Comparison of ENCODE assay signal across 11 cellular contexts in the genomic region with DNA sequence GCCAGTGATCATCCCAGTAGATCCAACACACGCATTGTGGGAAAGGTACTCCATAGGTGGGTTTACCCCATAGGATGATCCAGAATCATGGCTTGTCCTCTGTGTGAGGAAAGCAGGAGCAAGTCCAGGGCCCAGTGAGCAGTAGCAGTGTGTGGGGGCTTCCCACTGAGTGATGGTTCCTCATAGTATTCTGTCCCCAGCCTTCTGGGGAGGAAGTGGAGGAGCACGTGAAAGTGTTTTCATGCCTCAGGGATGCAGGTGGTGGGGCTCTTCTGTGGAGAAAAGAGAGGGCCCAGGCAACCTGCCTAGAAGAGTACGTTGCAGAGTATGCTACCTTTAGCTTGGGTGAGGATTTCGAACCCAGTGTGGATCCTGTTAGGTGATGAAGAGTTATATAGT. TPM values are rescaled to one million over a fixed set of nuclear protein-coding genes. Genes with fewer than 3 reads are reported as not detected.
A peak's percentile ranks its signal among the peaks of the same experiment; 100 is the strongest.
DNase-seq lines count a peak whose midpoint lies in the region; ATAC-seq, FAIRE-seq and TF ChIP-seq lines count a peak whose summit lies in the region.
"Had no signal": no experiment of that assay in that cellular context is flagged by ENCODE, and none has a peak within 500 bp of the region (broad histone marks: within the 10 kb centered on the region; RNA-seq: fewer than 3 reads in every experiment).

No MANE protein-coding gene starts in this region.

- H3K79me2 ChIP-seq in GM23338 (replicated peaks; ENCODE audit: insufficient read depth), result no peaks in the 10 kb centered on the region

- H3K27ac ChIP-seq in GM23338 (ENCODE audit: low read depth), result no peak overlapping the region

- peaks cover 6% of the 10 kb centered on the region for H3K36me3 Mint-ChIP-seq in natural killer cell treated with Interleukin-12 subunit alpha and Interleukin-12 subunit beta and Interleukin-15 and Interleukin-18, amount 100 ng/mL, for 72 hours
- no peaks in the 10 kb centered on the region for H3K36me3 Mint-ChIP-seq in GM23338 (ENCODE audit: low read depth)

- TF ChIP-seq CTCF in GM23338 (conservative IDR thresholded peaks at IDR 0.05; ENCODE audit: low read depth in 2 of 2), result no peak

- H3F3A ChIP-seq in GM23338 (replicated peaks; ENCODE audit: low read depth), result no peaks in the 10 kb centered on the region

- peaks cover 80 to 86% of the 10 kb centered on the region in 2 donors for H3K4me1 Mint-ChIP-seq in natural killer cell treated with Interleukin-12 subunit alpha and Interleukin-12 subunit beta and Interleukin-15 and Interleukin-18, amount 100 ng/mL, for 72 hours (ENCODE audit: low read depth in 2 of 2)
- H3K4me1 Mint-ChIP-seq in GM23338, result peaks cover 23% of the 10 kb centered on the region

- no peaks in the 10 kb centered on the region for H4K20me1 ChIP-seq in GM23338 (replicated peaks; ENCODE audit: insufficient read depth)

- 0 out of 2 replicates have a peak, but pooled peaks cover under 1% of the 10 kb centered on the region for H3K9me2 ChIP-seq in GM23338 (ENCODE audit: insufficient read depth)

- no peak overlapping the region for H2AFZ ChIP-seq in GM23338

- no peak overlapping the region for H3K4me2 ChIP-seq in GM23338

- H3K36me3 ChIP-seq in GM23338 (ENCODE audit: insufficient read depth), result no peaks in the 10 kb centered on the region
- H3K36me3 ChIP-seq: MG63 had no signal

- ATAC-seq in GM18870 (IDR thresholded peaks at IDR 0.05; ENCODE audit: unreplicated experiment) (peak; percentile 18), GM21717 (IDR thresholded peaks at IDR 0.05; ENCODE audit: unreplicated experiment) (peak; percentile 43), GM23338 (no peak)
- no peak for ATAC-seq in natural killer cell treated with Interleukin-12 subunit alpha and Interleukin-12 subunit beta and Interleukin-15 and Interleukin-18, amount 100 ng/mL, for 72 hours
- ATAC-seq: Panc1 had no signal

- H3K27ac Mint-ChIP-seq in natural killer cell treated with Interleukin-12 subunit alpha and Interleukin-12 subunit beta and Interleukin-15 and Interleukin-18, amount 100 ng/mL, for 72 hours, result peak overlapping the region; percentile 21 to 48
- H3K27ac Mint-ChIP-seq in GM23338, result no peak overlapping the region

- H3K4me3 ChIP-seq in GM23338, result no peak overlapping the region
- H3K4me3 ChIP-seq: MG63 had no signal

- H3K27me3 ChIP-seq in GM23338 (ENCODE audit: insufficient read depth), result no peaks in the 10 kb centered on the region
- H3K27me3 ChIP-seq: MG63 had no signal

- no peaks in the 10 kb centered on the region for H3K9me3 Mint-ChIP-seq in natural killer cell treated with Interleukin-12 subunit alpha and Interleukin-12 subunit beta and Interleukin-15 and Interleukin-18, amount 100 ng/mL, for 72 hours
- no peaks in the 10 kb centered on the region for H3K9me3 Mint-ChIP-seq in GM23338

- peak; percentile 30 for DNase-seq in NAMALWA (ENCODE audit: low spot score)
- no peak for DNase-seq in natural killer cell treated with Interleukin-12 subunit alpha and Interleukin-12 subunit beta and Interleukin-15 and Interleukin-18, amount 100 ng/mL, for 72 hours (ENCODE audit: low spot score)
- no peak for DNase-seq in ureter (ENCODE audit: low spot score)
- no peak for DNase-seq in GM23338 (ENCODE audit: low spot score)
- DNase-seq in frontal cortex (ENCODE audit: low spot score in 2 of 2), result no peak
- DNase-seq: activated CD8-positive, alpha-beta memory T cell treated with anti-CD3 and anti-CD28 coated beads, Interleukin-2, amount 50 U/mL, for 4 hours; MG63 had no signal

- FAIRE-seq in frontal cortex (lab: Jason Lieb, UNC), result no peak
- FAIRE-seq: G401.6 had no signal

- peaks cover 4% of the 10 kb centered on the region; the same call in 1 of the 2 replicates for H3K4me1 ChIP-seq in GM23338 (ENCODE audit: insufficient read depth)

- H3K27me3 Mint-ChIP-seq in natural killer cell treated with Interleukin-12 subunit alpha and Interleukin-12 subunit beta and Interleukin-15 and Interleukin-18, amount 100 ng/mL, for 72 hours, result no peaks in the 10 kb centered on the region
- peaks cover 4% of the 10 kb centered on the region for H3K27me3 Mint-ChIP-seq in GM23338 (ENCODE audit: insufficient read depth, low read depth, poor library complexity)

- peak overlapping the region; percentile 17 for H3K4me3 Mint-ChIP-seq in natural killer cell treated with Interleukin-12 subunit alpha and Interleukin-12 subunit beta and Interleukin-15 and Interleukin-18, amount 100 ng/mL, for 72 hours
- no peak overlapping the region for H3K4me3 Mint-ChIP-seq in GM23338

TF ChIP-seq in GM23338, 12 proteins besides CTCF, POLR2A, EP300 and RAD21 (continues in another document):
- no peak for TF ChIP-seq POLR2AphosphoS5 (IDR thresholded peaks at IDR 0.05; ENCODE audit: low read depth)
- TF ChIP-seq EZH2phosphoT487 (IDR thresholded peaks at IDR 0.05; ENCODE audit: unreplicated experiment), result no peak
- no peak for TF ChIP-seq CREB1 (CRISPR knock-in tag; IDR thresholded peaks at IDR 0.05; ENCODE audit: low read depth)
- no peak for TF ChIP-seq NANOG (IDR thresholded peaks at IDR 0.05; ENCODE audit: borderline replicate concordance)
- TF ChIP-seq ZNF331 (CRISPR knock-in tag; IDR thresholded peaks at IDR 0.05; ENCODE audit: low read depth), result no peak
- TF ChIP-seq, protein P1, sequence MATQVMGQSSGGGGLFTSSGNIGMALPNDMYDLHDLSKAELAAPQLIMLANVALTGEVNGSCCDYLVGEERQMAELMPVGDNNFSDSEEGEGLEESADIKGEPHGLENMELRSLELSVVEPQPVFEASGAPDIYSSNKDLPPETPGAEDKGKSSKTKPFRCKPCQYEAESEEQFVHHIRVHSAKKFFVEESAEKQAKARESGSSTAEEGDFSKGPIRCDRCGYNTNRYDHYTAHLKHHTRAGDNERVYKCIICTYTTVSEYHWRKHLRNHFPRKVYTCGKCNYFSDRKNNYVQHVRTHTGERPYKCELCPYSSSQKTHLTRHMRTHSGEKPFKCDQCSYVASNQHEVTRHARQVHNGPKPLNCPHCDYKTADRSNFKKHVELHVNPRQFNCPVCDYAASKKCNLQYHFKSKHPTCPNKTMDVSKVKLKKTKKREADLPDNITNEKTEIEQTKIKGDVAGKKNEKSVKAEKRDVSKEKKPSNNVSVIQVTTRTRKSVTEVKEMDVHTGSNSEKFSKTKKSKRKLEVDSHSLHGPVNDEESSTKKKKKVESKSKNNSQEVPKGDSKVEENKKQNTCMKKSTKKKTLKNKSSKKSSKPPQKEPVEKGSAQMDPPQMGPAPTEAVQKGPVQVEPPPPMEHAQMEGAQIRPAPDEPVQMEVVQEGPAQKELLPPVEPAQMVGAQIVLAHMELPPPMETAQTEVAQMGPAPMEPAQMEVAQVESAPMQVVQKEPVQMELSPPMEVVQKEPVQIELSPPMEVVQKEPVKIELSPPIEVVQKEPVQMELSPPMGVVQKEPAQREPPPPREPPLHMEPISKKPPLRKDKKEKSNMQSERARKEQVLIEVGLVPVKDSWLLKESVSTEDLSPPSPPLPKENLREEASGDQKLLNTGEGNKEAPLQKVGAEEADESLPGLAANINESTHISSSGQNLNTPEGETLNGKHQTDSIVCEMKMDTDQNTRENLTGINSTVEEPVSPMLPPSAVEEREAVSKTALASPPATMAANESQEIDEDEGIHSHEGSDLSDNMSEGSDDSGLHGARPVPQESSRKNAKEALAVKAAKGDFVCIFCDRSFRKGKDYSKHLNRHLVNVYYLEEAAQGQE (IDR thresholded peaks at IDR 0.05; ENCODE audit: unreplicated experiment), result no peak
- TF ChIP-seq EZH2 (IDR thresholded peaks at IDR 0.05; ENCODE audit: low read depth, unreplicated experiment), result no peak
- no peak for TF ChIP-seq JUNB (IDR thresholded peaks at IDR 0.05; ENCODE audit: unreplicated experiment)
- no peak for TF ChIP-seq ZNF114 (CRISPR knock-in tag; IDR thresholded peaks at IDR 0.05)
- TF ChIP-seq, protein P2, sequence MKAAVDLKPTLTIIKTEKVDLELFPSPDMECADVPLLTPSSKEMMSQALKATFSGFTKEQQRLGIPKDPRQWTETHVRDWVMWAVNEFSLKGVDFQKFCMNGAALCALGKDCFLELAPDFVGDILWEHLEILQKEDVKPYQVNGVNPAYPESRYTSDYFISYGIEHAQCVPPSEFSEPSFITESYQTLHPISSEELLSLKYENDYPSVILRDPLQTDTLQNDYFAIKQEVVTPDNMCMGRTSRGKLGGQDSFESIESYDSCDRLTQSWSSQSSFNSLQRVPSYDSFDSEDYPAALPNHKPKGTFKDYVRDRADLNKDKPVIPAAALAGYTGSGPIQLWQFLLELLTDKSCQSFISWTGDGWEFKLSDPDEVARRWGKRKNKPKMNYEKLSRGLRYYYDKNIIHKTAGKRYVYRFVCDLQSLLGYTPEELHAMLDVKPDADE (IDR thresholded peaks at IDR 0.05), result no peak
- TF ChIP-seq STAT1 (IDR thresholded peaks at IDR 0.05; ENCODE audit: unreplicated experiment), result no peak

RNA-seq across cellular contexts. Expression of a gene that starts 56.5 kb away (rescaled TPM):
- total RNA-seq in natural killer cell treated with Interleukin-12 subunit alpha and Interleukin-12 subunit beta and Interleukin-15 and Interleukin-18, amount 100 ng/mL, for 72 hours, result 100 to 1,000 TPM; 111 to 139 TPM
- total RNA-seq in ureter (41.6 TPM), frontal cortex (4.9 TPM)
- 3.4 and 4.5 TPM in 2 replicates for total RNA-seq in GM23338 (2014; rRNA removed; shearing (Covaris generic))
- 2.8 and 3.3 TPM in 2 replicates for polyA plus RNA-seq in GM23338 (2016; fragmentation: Nextera tagmentation; extraction: Ambion mirVana)

Comparison
In these comparisons a context has a peak if more than half of its experiments do, and no peak if none do; other contexts are left out.
1. ATAC-seq: peak in GM18870 (single experiment) and GM21717 (single experiment); none in natural killer cell treated with Interleukin-12 subunit alpha and Interleukin-12 subunit beta and Interleukin-15 and Interleukin-18, amount 100 ng/mL, for 72 hours (0 of 2) and GM23338 (single experiment).